ENCODE assay signal across 1 cellular context in the genomic region with DNA sequence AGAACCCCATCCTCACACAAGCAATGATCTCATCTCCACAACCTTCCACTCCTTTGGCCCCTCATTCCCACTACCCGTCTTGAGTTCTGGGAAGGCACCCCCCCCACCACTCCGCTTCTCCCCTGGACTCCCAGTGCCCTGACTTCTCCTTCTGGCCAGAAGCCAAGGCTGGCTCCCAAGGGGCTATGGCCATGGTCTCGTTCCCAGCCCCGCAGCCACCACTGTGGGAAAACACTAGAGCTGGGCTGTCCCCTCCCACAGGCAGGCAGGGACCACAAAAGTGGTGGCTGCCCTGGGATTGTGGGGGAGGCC.
TF ChIP-seq lines count a peak whose summit lies in the region.

No MANE protein-coding gene starts in this region.

TF ChIP-seq in K562, 482 proteins besides CTCF, POLR2A, EP300 and RAD21:
- TF ChIP-seq THRB (CRISPR knock-in tag; conservative IDR thresholded peaks at IDR 0.05) = peak; percentile 67; the same call in 1 of the 2 replicates
- no peak for TF ChIP-seq PHF21A (IDR thresholded peaks at IDR 0.05; ENCODE audit: borderline replicate concordance, low read depth)
- TF ChIP-seq, protein P1, sequence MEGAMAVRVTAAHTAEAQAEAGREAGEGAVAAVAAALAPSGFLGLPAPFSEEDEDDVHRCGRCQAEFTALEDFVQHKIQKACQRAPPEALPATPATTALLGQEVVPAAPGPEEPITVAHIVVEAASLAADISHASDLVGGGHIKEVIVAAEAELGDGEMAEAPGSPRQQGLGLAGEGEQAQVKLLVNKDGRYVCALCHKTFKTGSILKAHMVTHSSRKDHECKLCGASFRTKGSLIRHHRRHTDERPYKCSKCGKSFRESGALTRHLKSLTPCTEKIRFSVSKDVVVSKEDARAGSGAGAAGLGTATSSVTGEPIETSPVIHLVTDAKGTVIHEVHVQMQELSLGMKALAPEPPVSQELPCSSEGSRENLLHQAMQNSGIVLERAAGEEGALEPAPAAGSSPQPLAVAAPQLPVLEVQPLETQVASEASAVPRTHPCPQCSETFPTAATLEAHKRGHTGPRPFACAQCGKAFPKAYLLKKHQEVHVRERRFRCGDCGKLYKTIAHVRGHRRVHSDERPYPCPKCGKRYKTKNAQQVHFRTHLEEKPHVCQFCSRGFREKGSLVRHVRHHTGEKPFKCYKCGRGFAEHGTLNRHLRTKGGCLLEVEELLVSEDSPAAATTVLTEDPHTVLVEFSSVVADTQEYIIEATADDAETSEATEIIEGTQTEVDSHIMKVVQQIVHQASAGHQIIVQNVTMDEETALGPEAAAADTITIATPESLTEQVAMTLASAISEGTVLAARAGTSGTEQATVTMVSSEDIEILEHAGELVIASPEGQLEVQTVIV (CRISPR knock-in tag; IDR thresholded peaks at IDR 0.05; ENCODE audit: borderline replicate concordance) = 0 out of 2 replicates have a peak, but pooled peaks have one; percentile 14
- peak; percentile 69 for TF ChIP-seq POLR2B (IDR thresholded peaks at IDR 0.05; ENCODE audit: low read depth, partially characterized antibody)
- TF ChIP-seq, protein P2, sequence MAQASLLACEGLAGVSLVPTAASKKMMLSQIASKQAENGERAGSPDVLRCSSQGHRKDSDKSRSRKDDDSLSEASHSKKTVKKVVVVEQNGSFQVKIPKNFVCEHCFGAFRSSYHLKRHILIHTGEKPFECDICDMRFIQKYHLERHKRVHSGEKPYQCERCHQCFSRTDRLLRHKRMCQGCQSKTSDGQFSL (CRISPR knock-in tag; IDR thresholded peaks at IDR 0.05) = peak; percentile 93
- TF ChIP-seq, protein P2 (tag; IDR thresholded peaks at IDR 0.05) = no peak
- no peak for TF ChIP-seq CBX2 (IDR thresholded peaks at IDR 0.05; ENCODE audit: insufficient read depth, low read length, poor library complexity, severe bottlenecking)
- peak; percentile 42; the same call in 1 of the 2 replicates for TF ChIP-seq ZBTB17 (CRISPR knock-in tag; IDR thresholded peaks at IDR 0.05)
- TF ChIP-seq GATAD2A (IDR thresholded peaks at IDR 0.05) = 0 out of 2 replicates have a peak, but pooled peaks have one; percentile 31
- TF ChIP-seq CCNT2 (IDR thresholded peaks at IDR 0.05; ENCODE audit: borderline replicate concordance, extremely low read depth, insufficient read length, low read depth, low read length) = peak; percentile 4
- TF ChIP-seq FOXJ3 (CRISPR knock-in tag; IDR thresholded peaks at IDR 0.05) = no peak
- no peak for TF ChIP-seq CEBPB (tag; IDR thresholded peaks at IDR 0.05)
- no peak for TF ChIP-seq ILK (tag; IDR thresholded peaks at IDR 0.05; ENCODE audit: borderline replicate concordance, low read depth)
- TF ChIP-seq, protein P3, sequence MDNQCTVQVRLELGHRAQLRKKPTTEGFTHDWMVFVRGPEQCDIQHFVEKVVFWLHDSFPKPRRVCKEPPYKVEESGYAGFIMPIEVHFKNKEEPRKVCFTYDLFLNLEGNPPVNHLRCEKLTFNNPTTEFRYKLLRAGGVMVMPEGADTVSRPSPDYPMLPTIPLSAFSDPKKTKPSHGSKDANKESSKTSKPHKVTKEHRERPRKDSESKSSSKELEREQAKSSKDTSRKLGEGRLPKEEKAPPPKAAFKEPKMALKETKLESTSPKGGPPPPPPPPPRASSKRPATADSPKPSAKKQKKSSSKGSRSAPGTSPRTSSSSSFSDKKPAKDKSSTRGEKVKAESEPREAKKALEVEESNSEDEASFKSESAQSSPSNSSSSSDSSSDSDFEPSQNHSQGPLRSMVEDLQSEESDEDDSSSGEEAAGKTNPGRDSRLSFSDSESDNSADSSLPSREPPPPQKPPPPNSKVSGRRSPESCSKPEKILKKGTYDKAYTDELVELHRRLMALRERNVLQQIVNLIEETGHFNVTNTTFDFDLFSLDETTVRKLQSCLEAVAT (IDR thresholded peaks at IDR 0.05) = peak in 1 of 2 experiments; percentile 65; a peak in 1 of 4 replicates
- TF ChIP-seq ZNF75A (CRISPR knock-in tag; IDR thresholded peaks at IDR 0.05) = peak; percentile 92
- TF ChIP-seq MTA2 (IDR thresholded peaks at IDR 0.05; ENCODE audit: low read depth) = 0 out of 2 replicates have a peak, but pooled peaks have one; percentile 15
- TF ChIP-seq CTCFL (IDR thresholded peaks at IDR 0.05; ENCODE audit: borderline replicate concordance, insufficient read depth, low read depth, low read length, poor library complexity, severe bottlenecking) = no peak
- TF ChIP-seq, protein P4, sequence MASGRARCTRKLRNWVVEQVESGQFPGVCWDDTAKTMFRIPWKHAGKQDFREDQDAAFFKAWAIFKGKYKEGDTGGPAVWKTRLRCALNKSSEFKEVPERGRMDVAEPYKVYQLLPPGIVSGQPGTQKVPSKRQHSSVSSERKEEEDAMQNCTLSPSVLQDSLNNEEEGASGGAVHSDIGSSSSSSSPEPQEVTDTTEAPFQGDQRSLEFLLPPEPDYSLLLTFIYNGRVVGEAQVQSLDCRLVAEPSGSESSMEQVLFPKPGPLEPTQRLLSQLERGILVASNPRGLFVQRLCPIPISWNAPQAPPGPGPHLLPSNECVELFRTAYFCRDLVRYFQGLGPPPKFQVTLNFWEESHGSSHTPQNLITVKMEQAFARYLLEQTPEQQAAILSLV (tag; IDR thresholded peaks at IDR 0.05) = no peak
- peak; percentile 94 for TF ChIP-seq NFIC (IDR thresholded peaks at IDR 0.05)
- no peak for TF ChIP-seq CEBPG (CRISPR knock-in tag; IDR thresholded peaks at IDR 0.05)
- no peak for TF ChIP-seq CEBPG (tag; conservative IDR thresholded peaks at IDR 0.05 in 1 of 2, IDR thresholded peaks at IDR 0.05 in 1 of 2)
- peak; percentile 45 for TF ChIP-seq ATF3 (IDR thresholded peaks at IDR 0.05)
- TF ChIP-seq ATF3 (CRISPR knock-in tag; conservative IDR thresholded peaks at IDR 0.05) = no peak
- TF ChIP-seq NFRKB (IDR thresholded peaks at IDR 0.05; ENCODE audit: low read depth) = no peak
- peak; percentile 38; the same call in 1 of the 2 replicates for TF ChIP-seq HBP1 (CRISPR knock-in tag; IDR thresholded peaks at IDR 0.05)
- 0 out of 2 replicates have a peak, but pooled peaks have one; percentile 45 for TF ChIP-seq ERF (CRISPR knock-in tag; IDR thresholded peaks at IDR 0.05)
- no peak for TF ChIP-seq ZNF274 (IDR thresholded peaks at IDR 0.05; ENCODE audit: borderline replicate concordance, low read depth, low read length)
- TF ChIP-seq POLR2AphosphoS2 (IDR thresholded peaks at IDR 0.05; ENCODE audit: low read length) = peak; percentile 87; the same call in 1 of the 2 replicates
- TF ChIP-seq ZSCAN32 (CRISPR knock-in tag; IDR thresholded peaks at IDR 0.05) = peak; percentile 44; the same call in 1 of the 2 replicates
- TF ChIP-seq SUPT5H (IDR thresholded peaks at IDR 0.05) = peak; percentile 22; the same call in 1 of the 2 replicates
